8 cellular contexts compared by ENCODE assay signal in the genomic region with DNA sequence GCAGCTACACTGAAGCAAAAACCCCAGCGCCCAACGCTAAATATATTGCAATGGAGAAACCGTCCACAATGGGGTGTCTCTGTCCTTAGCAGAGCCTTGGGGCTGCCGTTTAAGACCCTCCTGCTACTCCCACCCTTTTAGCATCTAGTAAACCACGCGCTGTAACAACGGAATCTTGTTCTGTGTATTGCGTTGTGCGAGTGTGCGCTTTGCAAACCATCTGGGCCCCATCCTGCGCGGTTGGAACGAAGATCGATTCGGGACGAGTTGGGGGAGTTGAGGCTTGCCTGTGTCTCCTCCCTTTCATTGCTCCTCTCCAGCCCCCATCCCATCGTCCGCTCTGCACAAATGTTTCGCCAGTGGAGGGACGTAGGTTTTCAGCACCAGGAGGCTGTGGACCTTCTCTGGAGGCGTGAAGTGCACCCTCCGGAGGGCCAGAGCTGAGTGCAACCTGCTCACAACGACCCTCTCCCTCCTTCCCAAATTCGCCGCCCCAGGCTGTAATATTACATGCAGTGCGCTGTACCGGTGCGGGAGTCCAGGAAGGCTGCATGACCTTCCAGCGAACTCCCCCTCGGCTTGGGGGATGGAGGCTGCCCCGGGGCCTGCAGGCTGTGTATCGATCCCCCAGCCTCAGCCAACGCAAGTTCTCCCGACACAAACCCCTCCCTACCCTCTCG. TPM values are rescaled to one million over a fixed set of nuclear protein-coding genes. Genes with fewer than 3 reads are reported as not detected.
DNase-seq lines count a peak whose midpoint lies in the region; ATAC-seq, FAIRE-seq and TF ChIP-seq lines count a peak whose summit lies in the region.

No MANE protein-coding gene starts in this region.

- TF ChIP-seq CTCF in astrocyte (IDR thresholded peaks at IDR 0.05; ENCODE audit: insufficient read depth, low read depth, low read length) (no peak), gastrocnemius medialis (IDR thresholded peaks at IDR 0.05 in 4 of 5, conservative IDR thresholded peaks at IDR 0.05 in 1 of 5) (no peak)

- H3K4me1 ChIP-seq in BLaER1 (peaks cover 34% of the 10 kb centered on the region), astrocyte (ENCODE audit: insufficient read depth, low read length) (peaks cover 24% of the 10 kb centered on the region), iPS-18a (ENCODE audit: control insufficient read depth, low read depth, low read length) (peaks cover 19% of the 10 kb centered on the region), gastrocnemius medialis (peaks cover 27 to 45% of the 10 kb centered on the region in 2 donors)

- H3K9ac ChIP-seq in BLaER1 (peak overlapping the region; percentile 82), astrocyte (ENCODE audit: low read length) (peak overlapping the region; percentile 61), iPS-18a (ENCODE audit: low read length) (peak overlapping the region; percentile 89)

- no peaks in the 10 kb centered on the region for H3K27me3 Mint-ChIP-seq in astrocyte (ENCODE audit: low read depth, unreplicated experiment)

- H2AFZ ChIP-seq in astrocyte (ENCODE audit: low read depth, low read length) = peak overlapping the region; percentile 87

- H3K9me3 ChIP-seq in BLaER1 (no peaks in the 10 kb centered on the region), astrocyte (ENCODE audit: insufficient read depth, low read depth, low read length) (no peaks in the 10 kb centered on the region), iPS-18a (ENCODE audit: control insufficient read depth, low read depth, low read length) (no peaks in the 10 kb centered on the region), gastrocnemius medialis (no peaks in the 10 kb centered on the region)

- H3K36me3 Mint-ChIP-seq in astrocyte (ENCODE audit: low read depth, unreplicated experiment) = no peaks in the 10 kb centered on the region

- no peak overlapping the region for H3K27ac Mint-ChIP-seq in astrocyte (ENCODE audit: unreplicated experiment)

- in situ Hi-C loops in gastrocnemius medialis (cut with MboI; ENCODE audit: low sequenced_read_pairs in 4 of 4) = no loop called here

- peaks cover 32% of the 10 kb centered on the region for H3K79me2 ChIP-seq in astrocyte (ENCODE audit: insufficient read depth, low read length)

- no peaks in the 10 kb centered on the region for H3K9me3 Mint-ChIP-seq in astrocyte (ENCODE audit: unreplicated experiment)

- H4K20me1 ChIP-seq in BLaER1 (peaks cover 31% of the 10 kb centered on the region), astrocyte (ENCODE audit: insufficient read depth, low read length) (peaks cover 29% of the 10 kb centered on the region)

- ATAC-seq in SK-N-SH treated with all-trans-retinoic acid at 6 μM for 48 hours (peak; percentile 32), gastrocnemius medialis (no peak), GM21528 (IDR thresholded peaks at IDR 0.05; ENCODE audit: low FRiP score, unreplicated experiment) (no peak)

- peak overlapping the region; percentile 89 for H3K4me3 Mint-ChIP-seq in astrocyte (ENCODE audit: unreplicated experiment)

- H3K4me1 Mint-ChIP-seq in astrocyte (ENCODE audit: low read depth, unreplicated experiment) = peaks cover 13% of the 10 kb centered on the region

- no peak for TF ChIP-seq POLR2A in gastrocnemius medialis (IDR thresholded peaks at IDR 0.05)

- FAIRE-seq in HTR-8/SVneo (lab: Jason Lieb, UNC) (peak; percentile 16), astrocyte (lab: Jason Lieb, UNC) (no peak)

- DNase-seq in HTR-8/SVneo (ENCODE audit: insufficient read length, low spot score) = no peak
- DNase-seq in astrocyte (ENCODE audit: low read depth) = peak; percentile 46
- peak; percentile 2 to 18 for DNase-seq in gastrocnemius medialis
- DNase-seq in SHP77 (lab: John Stamatoyannopoulos, UW) = no peak

- H3K4me2 ChIP-seq in BLaER1 (peak overlapping the region; percentile 89), astrocyte (ENCODE audit: low read length) (peak overlapping the region; percentile 90)

- H3K27ac ChIP-seq in BLaER1 = peak overlapping the region; percentile 92
- H3K27ac ChIP-seq in astrocyte (ENCODE audit: low read depth, low read length) = no peak overlapping the region
- H3K27ac ChIP-seq in iPS-18a (ENCODE audit: low read length) = peak overlapping the region; percentile 11
- H3K27ac ChIP-seq in gastrocnemius medialis = peak overlapping the region; percentile 86 to 92 (median 90)

- H3K27me3 ChIP-seq in BLaER1 (no peaks in the 10 kb centered on the region), astrocyte (ENCODE audit: insufficient read depth, low read length) (no peaks in the 10 kb centered on the region), iPS-18a (ENCODE audit: control insufficient read depth, insufficient read depth, low read length) (peaks cover 6% of the 10 kb centered on the region), gastrocnemius medialis (no peaks in the 10 kb centered on the region)

- H3K36me3 ChIP-seq in BLaER1 = peaks cover under 1% of the 10 kb centered on the region; the same call in 1 of the 2 replicates
- no peaks in the 10 kb centered on the region for H3K36me3 ChIP-seq in astrocyte (ENCODE audit: insufficient read depth, low read length)
- peaks cover 6% of the 10 kb centered on the region for H3K36me3 ChIP-seq in iPS-18a (ENCODE audit: control insufficient read depth, low read depth, low read length)
- H3K36me3 ChIP-seq in gastrocnemius medialis = no peaks in the 10 kb centered on the region

- intact Hi-C loops in gastrocnemius medialis (cut with DNase I; ENCODE audit: low total_unique reads) = loop anchor here (5.0 kb wide), 1 partner anchor 67 kb away; no protein-coding TSS in a partner anchor

- H3K4me3 ChIP-seq in BLaER1 = peak overlapping the region; percentile 100
- H3K4me3 ChIP-seq in astrocyte (ENCODE audit: insufficient read depth, low read depth, low read length) = peak overlapping the region; percentile 68
- H3K4me3 ChIP-seq in iPS-18a (ENCODE audit: low read length) = peak overlapping the region; percentile 84
- peak overlapping the region; percentile 92 to 97 (median 96) for H3K4me3 ChIP-seq in gastrocnemius medialis

TF ChIP-seq in SK-N-SH treated with all-trans-retinoic acid at 6 μM for 48 hours, 23 proteins besides CTCF, POLR2A, EP300 and RAD21 (continues in another document):
- TF ChIP-seq TOX (CRISPR knock-in tag; IDR thresholded peaks at IDR 0.05; ENCODE audit: borderline replicate concordance) (no peak), ZFP3 (CRISPR knock-in tag; IDR thresholded peaks at IDR 0.05) (no peak), ARNTL (CRISPR knock-in tag; IDR thresholded peaks at IDR 0.05; ENCODE audit: borderline replicate concordance, low read depth) (no peak), ISL1 (CRISPR knock-in tag; IDR thresholded peaks at IDR 0.05) (no peak), ESRRG (CRISPR knock-in tag; IDR thresholded peaks at IDR 0.05) (no peak), PPARA (CRISPR knock-in tag; IDR thresholded peaks at IDR 0.05; ENCODE audit: borderline replicate concordance) (no peak), OSR1 (CRISPR knock-in tag; IDR thresholded peaks at IDR 0.05) (no peak), POU6F1 (CRISPR knock-in tag; IDR thresholded peaks at IDR 0.05; ENCODE audit: borderline replicate concordance, low read depth) (no peak), ZNF565 (CRISPR knock-in tag; conservative IDR thresholded peaks at IDR 0.05; ENCODE audit: low read depth) (no peak), ZNF8 (CRISPR knock-in tag; IDR thresholded peaks at IDR 0.05) (no peak)
- TF ChIP-seq, protein P1, sequence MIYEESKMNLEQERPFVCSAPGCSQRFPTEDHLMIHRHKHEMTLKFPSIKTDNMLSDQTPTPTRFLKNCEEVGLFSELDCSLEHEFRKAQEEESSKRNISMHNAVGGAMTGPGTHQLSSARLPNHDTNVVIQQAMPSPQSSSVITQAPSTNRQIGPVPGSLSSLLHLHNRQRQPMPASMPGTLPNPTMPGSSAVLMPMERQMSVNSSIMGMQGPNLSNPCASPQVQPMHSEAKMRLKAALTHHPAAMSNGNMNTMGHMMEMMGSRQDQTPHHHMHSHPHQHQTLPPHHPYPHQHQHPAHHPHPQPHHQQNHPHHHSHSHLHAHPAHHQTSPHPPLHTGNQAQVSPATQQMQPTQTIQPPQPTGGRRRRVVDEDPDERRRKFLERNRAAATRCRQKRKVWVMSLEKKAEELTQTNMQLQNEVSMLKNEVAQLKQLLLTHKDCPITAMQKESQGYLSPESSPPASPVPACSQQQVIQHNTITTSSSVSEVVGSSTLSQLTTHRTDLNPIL (CRISPR knock-in tag; IDR thresholded peaks at IDR 0.05; ENCODE audit: low read depth) = no peak
- TF ChIP-seq, protein P2, sequence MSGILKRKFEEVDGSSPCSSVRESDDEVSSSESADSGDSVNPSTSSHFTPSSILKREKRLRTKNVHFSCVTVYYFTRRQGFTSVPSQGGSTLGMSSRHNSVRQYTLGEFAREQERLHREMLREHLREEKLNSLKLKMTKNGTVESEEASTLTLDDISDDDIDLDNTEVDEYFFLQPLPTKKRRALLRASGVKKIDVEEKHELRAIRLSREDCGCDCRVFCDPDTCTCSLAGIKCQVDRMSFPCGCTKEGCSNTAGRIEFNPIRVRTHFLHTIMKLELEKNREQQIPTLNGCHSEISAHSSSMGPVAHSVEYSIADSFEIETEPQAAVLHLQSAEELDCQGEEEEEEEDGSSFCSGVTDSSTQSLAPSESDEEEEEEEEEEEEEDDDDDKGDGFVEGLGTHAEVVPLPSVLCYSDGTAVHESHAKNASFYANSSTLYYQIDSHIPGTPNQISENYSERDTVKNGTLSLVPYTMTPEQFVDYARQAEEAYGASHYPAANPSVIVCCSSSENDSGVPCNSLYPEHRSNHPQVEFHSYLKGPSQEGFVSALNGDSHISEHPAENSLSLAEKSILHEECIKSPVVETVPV (CRISPR knock-in tag; IDR thresholded peaks at IDR 0.05) = no peak

RNA-seq across cellular contexts. Expression of gene KMT2A, which starts 1.6 kb away (rescaled TPM):
- total RNA-seq in astrocyte (58.7 and 60.0 TPM in 2 replicates), gastrocnemius medialis (10 to 100 TPM; 24.3 to 55.6 (median 27.9) TPM)

RNA-seq across cellular contexts. Expression of gene ATP5MG, which starts 33.3 kb away (rescaled TPM):
- total RNA-seq in astrocyte (182 and 194 TPM in 2 replicates), gastrocnemius medialis (10 to 100 TPM; 46.9 to 90.6 (median 55.4) TPM)

Comparison
In these comparisons a context has a peak if more than half of its experiments do, and no peak if none do; other contexts are left out.
1. DNase-seq: peak in astrocyte (single experiment) and gastrocnemius medialis (2 of 2); none in HTR-8/SVneo (single experiment) and SHP77 (0 of 2).
2. Peak in every context shown above with its lines, with median percentiles within 50 percentile points of each other: H3K4me3 ChIP-seq and H3K9ac ChIP-seq.